Comparison of ENCODE assay signal across 9 cellular contexts in genomic region chr7:152158801-152159587, GRCh38.
DNase-seq lines count a peak whose midpoint lies in the region; ATAC-seq and TF ChIP-seq lines count a peak whose summit lies in the region.
"Had no signal": no experiment of that assay in that cellular context is flagged by ENCODE, and none has a peak within 500 bp of the region (broad histone marks: within the 10 kb centered on the region; RNA-seq: fewer than 3 reads in every experiment).

No MANE protein-coding gene starts in this region.

- H3K27me3 Mint-ChIP-seq in activated T-helper 2 cell treated with anti-CD3 and anti-CD28 coated beads, Interferon-gamma antibody, Interleukin-2, Interleukin-4, amounts not matched to agents 10 μg/mL and 5 μg/mL and 100 μg/mL, durations not matched to agents 14 hours and 24 hours and 36 hours (ENCODE audit: low read depth) = no peaks in the 10 kb centered on the region
- no peaks in the 10 kb centered on the region for H3K27me3 Mint-ChIP-seq in chondrocyte (ENCODE audit: low read depth)

- no peaks in the 10 kb centered on the region for H3K9me3 Mint-ChIP-seq in activated T-helper 2 cell treated with anti-CD3 and anti-CD28 coated beads, Interferon-gamma antibody, Interleukin-2, Interleukin-4, amounts not matched to agents 10 μg/mL and 5 μg/mL and 100 μg/mL, durations not matched to agents 14 hours and 24 hours and 36 hours
- H3K9me3 Mint-ChIP-seq in chondrocyte (ENCODE audit: low read depth) = no peaks in the 10 kb centered on the region

- ATAC-seq in GM19455 (IDR thresholded peaks at IDR 0.05; ENCODE audit: unreplicated experiment) (peak; percentile 91), HG03175 (IDR thresholded peaks at IDR 0.05; ENCODE audit: unreplicated experiment) (peak; percentile 96)

- peak overlapping the region in 1 of 5 donors; percentile 30 for H3K27ac ChIP-seq in stomach

- TF ChIP-seq CTCF in GM06990 (IDR thresholded peaks at IDR 0.05; ENCODE audit: insufficient read depth, low read length, poor library complexity, severe bottlenecking) (no peak), chondrocyte (IDR thresholded peaks at IDR 0.05) (no peak), stomach (IDR thresholded peaks at IDR 0.05) (no peak)

- no peak for TF ChIP-seq EP300 in stomach (IDR thresholded peaks at IDR 0.05)

- no peak for TF ChIP-seq POLR2A in stomach (IDR thresholded peaks at IDR 0.05)

- peak overlapping the region; percentile 31 for H3K27ac Mint-ChIP-seq in activated T-helper 2 cell treated with anti-CD3 and anti-CD28 coated beads, Interferon-gamma antibody, Interleukin-2, Interleukin-4, amounts not matched to agents 10 μg/mL and 5 μg/mL and 100 μg/mL, durations not matched to agents 14 hours and 24 hours and 36 hours
- H3K27ac Mint-ChIP-seq in chondrocyte (ENCODE audit: unreplicated experiment) = no peak overlapping the region

- intact Hi-C loops in activated T-helper 2 cell treated with anti-CD3 and anti-CD28 coated beads, Interferon-gamma antibody, Interleukin-2, Interleukin-4, amounts not matched to agents 10 μg/mL and 5 μg/mL and 100 μg/mL, durations not matched to agents 14 hours and 24 hours and 36 hours (cut with micrococcal nuclease) = no loop called here
- intact Hi-C loops in stomach (cut with DNase I; ENCODE audit: low total_unique reads) = no loop called here

- peaks cover 7% of the 10 kb centered on the region for H3K4me1 Mint-ChIP-seq in activated T-helper 2 cell treated with anti-CD3 and anti-CD28 coated beads, Interferon-gamma antibody, Interleukin-2, Interleukin-4, amounts not matched to agents 10 μg/mL and 5 μg/mL and 100 μg/mL, durations not matched to agents 14 hours and 24 hours and 36 hours (ENCODE audit: low read depth)
- H3K4me1 Mint-ChIP-seq in chondrocyte (ENCODE audit: low read depth) = no peaks in the 10 kb centered on the region

- H3K9me3 ChIP-seq in stomach = no peaks in the 10 kb centered on the region

- H3K4me3 ChIP-seq in GM06990 (replicated peaks; ENCODE audit: low read depth, low read length) (peak overlapping the region; percentile 39), stomach (no peak overlapping the region)

- H3K4me3 Mint-ChIP-seq in activated T-helper 2 cell treated with anti-CD3 and anti-CD28 coated beads, Interferon-gamma antibody, Interleukin-2, Interleukin-4, amounts not matched to agents 10 μg/mL and 5 μg/mL and 100 μg/mL, durations not matched to agents 14 hours and 24 hours and 36 hours (ENCODE audit: low read depth) = no peak overlapping the region
- no peak overlapping the region for H3K4me3 Mint-ChIP-seq in chondrocyte (ENCODE audit: unreplicated experiment)

- DNase-seq in GM06990 (ENCODE audit: extremely low read depth, insufficient read length) = peak; percentile 69
- DNase-seq in activated T-helper 2 cell treated with anti-CD3 and anti-CD28 coated beads, Interferon-gamma antibody, Interleukin-2, Interleukin-4, amounts not matched to agents 10 μg/mL and 5 μg/mL and 100 μg/mL, durations not matched to agents 14 hours and 24 hours and 36 hours (ENCODE audit: low spot score) = no peak
- DNase-seq in chondrocyte (ENCODE audit: low spot score) = no peak
- DNase-seq in stomach = no peak
- no peak for DNase-seq in NCI-H510A (lab: John Stamatoyannopoulos, UW)
- DNase-seq in T-helper 9 cell = no peak
- DNase-seq: GF-D8 had no signal

- H3K27me3 ChIP-seq in GM06990 (replicated peaks; ENCODE audit: control insufficient read depth, insufficient read depth, low read length) (no peaks in the 10 kb centered on the region), stomach (no peaks in the 10 kb centered on the region)

- H3K36me3 Mint-ChIP-seq in activated T-helper 2 cell treated with anti-CD3 and anti-CD28 coated beads, Interferon-gamma antibody, Interleukin-2, Interleukin-4, amounts not matched to agents 10 μg/mL and 5 μg/mL and 100 μg/mL, durations not matched to agents 14 hours and 24 hours and 36 hours (ENCODE audit: low read depth) = peaks cover 72% of the 10 kb centered on the region
- peaks cover 42% of the 10 kb centered on the region for H3K36me3 Mint-ChIP-seq in chondrocyte (ENCODE audit: low read depth)

- H3K36me3 ChIP-seq in GM06990 (ENCODE audit: control insufficient read depth, insufficient read depth, low read length) (peaks cover 10% of the 10 kb centered on the region), stomach (peaks cover 60 to 100% (median 96%) of the 10 kb centered on the region in 4 donors)

- H3K4me1 ChIP-seq in stomach = no peaks in the 10 kb centered on the region

- WGBS in stomach, 5 donors = 74 to 85% (median 83%) methylated on average over 11 of the region's 11 CpGs
